Comparison of ENCODE assay signal across 19 cellular contexts in the genomic region with DNA sequence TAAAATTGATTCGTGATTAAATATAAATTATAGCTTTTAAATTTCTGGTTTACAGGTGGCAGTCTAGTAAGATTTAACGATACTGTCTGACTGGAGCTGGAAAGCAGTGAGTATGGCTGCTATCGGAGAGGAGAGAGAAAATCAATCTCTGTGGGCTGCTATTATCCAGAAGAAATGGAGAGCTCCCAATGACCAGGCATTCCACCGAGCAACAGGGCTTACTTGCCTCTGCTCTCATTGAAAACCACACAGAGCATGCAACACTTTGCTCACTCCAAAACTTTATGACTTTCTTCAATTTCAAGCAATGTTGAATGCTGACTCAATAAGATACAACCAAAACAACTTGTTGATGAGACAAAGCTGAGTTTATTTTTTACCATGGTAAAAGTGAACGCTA.
A peak's percentile ranks its signal among the peaks of the same experiment; 100 is the strongest.
DNase-seq lines count a peak whose midpoint lies in the region; ATAC-seq and TF ChIP-seq lines count a peak whose summit lies in the region.
"Had no signal": no experiment of that assay in that cellular context is flagged by ENCODE, and none has a peak within 500 bp of the region (broad histone marks: within the 10 kb centered on the region; RNA-seq: fewer than 3 reads in every experiment).

No MANE protein-coding gene starts in this region.

- DNase-seq in GM23338 (ENCODE audit: low spot score) = peak; percentile 41
- peak; percentile 26 for DNase-seq in iPS-NIHi11 (ENCODE audit: low spot score)
- DNase-seq in chondrocyte (ENCODE audit: low spot score) = no peak
- no peak for DNase-seq in left cardiac atrium
- DNase-seq: Caco-2; CD4-positive, CD25-positive, alpha-beta regulatory T cell; DMS153; KG1; NCI-H1694 treated with DMSO at 0.1 percent for 48 hours; NCI-H2107; NCI-H446 treated with DMSO at 0.1 percent for 48 hours had no signal

- H3K4me1 ChIP-seq in GM23338 (ENCODE audit: insufficient read depth) (peaks cover 24% of the 10 kb centered on the region), HUES48 (ENCODE audit: control insufficient read depth, insufficient read depth, low read length) (peaks cover 53% of the 10 kb centered on the region), ectodermal cell (ENCODE audit: control insufficient read depth, insufficient read depth, low read length) (peaks cover 16% of the 10 kb centered on the region)
- H3K4me1 ChIP-seq: Caco-2 had no signal

- peaks cover 4% of the 10 kb centered on the region; the same call in 1 of the 2 replicates for H3K36me3 ChIP-seq in GM23338 (ENCODE audit: insufficient read depth)
- no peaks in the 10 kb centered on the region for H3K36me3 ChIP-seq in HUES48 (ENCODE audit: control insufficient read depth, insufficient read depth, low read length)
- H3K36me3 ChIP-seq in ectodermal cell (ENCODE audit: control insufficient read depth, insufficient read depth, low read length) = no peaks in the 10 kb centered on the region

- H4K20me1 ChIP-seq in GM23338 (replicated peaks; ENCODE audit: insufficient read depth) = no peaks in the 10 kb centered on the region

- ATAC-seq in GM23338 = peak; percentile 74
- no peak for ATAC-seq in GM21619 (IDR thresholded peaks at IDR 0.05; ENCODE audit: unreplicated experiment)
- no peak for ATAC-seq in GM19395 (IDR thresholded peaks at IDR 0.05; ENCODE audit: unreplicated experiment)
- no peak for ATAC-seq in left cardiac atrium
- ATAC-seq: HepG2, Panc1, Right ventricle myocardium inferior had no signal

- H3K9ac ChIP-seq in HUES48 (ENCODE audit: low read depth, low read length) = peak overlapping the region; percentile 62; the same call in 1 of the 2 replicates

- H3K36me3 Mint-ChIP-seq in GM23338 (ENCODE audit: low read depth) (peaks cover 23% of the 10 kb centered on the region), chondrocyte (ENCODE audit: low read depth) (no peaks in the 10 kb centered on the region)
- H3K36me3 Mint-ChIP-seq: CD4-positive, CD25-positive, alpha-beta regulatory T cell had no signal

- peaks cover 3% of the 10 kb centered on the region for H3K27me3 Mint-ChIP-seq in GM23338 (ENCODE audit: insufficient read depth, low read depth, poor library complexity)
- H3K27me3 Mint-ChIP-seq in chondrocyte (ENCODE audit: low read depth) = no peaks in the 10 kb centered on the region
- H3K27me3 Mint-ChIP-seq: CD4-positive, CD25-positive, alpha-beta regulatory T cell had no signal

- WGBS in ectodermal cell, 2 experiments = 36 to 38% methylated on average over 5 of the region's 5 CpGs

- H3F3A ChIP-seq in GM23338 (replicated peaks; ENCODE audit: low read depth) = no peaks in the 10 kb centered on the region

- no peaks in the 10 kb centered on the region for H3K9me2 ChIP-seq in GM23338 (ENCODE audit: insufficient read depth)

- peak overlapping the region; percentile 33 for H3K4me3 Mint-ChIP-seq in GM23338
- H3K4me3 Mint-ChIP-seq in chondrocyte (ENCODE audit: unreplicated experiment) = no peak overlapping the region
- H3K4me3 Mint-ChIP-seq: CD4-positive, CD25-positive, alpha-beta regulatory T cell had no signal

- peaks cover 19% of the 10 kb centered on the region for H3K9me3 Mint-ChIP-seq in GM23338
- peaks cover 11% of the 10 kb centered on the region for H3K9me3 Mint-ChIP-seq in chondrocyte (ENCODE audit: low read depth)

- peaks cover 13% of the 10 kb centered on the region for H3K9me3 ChIP-seq in HUES48 (ENCODE audit: control insufficient read depth, insufficient read depth, low read length)
- no peaks in the 10 kb centered on the region for H3K9me3 ChIP-seq in ectodermal cell (ENCODE audit: control insufficient read depth, low read length)

- H3K4me3 ChIP-seq in GM23338 = peak overlapping the region; percentile 22
- peak overlapping the region; percentile 36 for H3K4me3 ChIP-seq in HUES48 (ENCODE audit: low read depth, low read length)
- H3K4me3 ChIP-seq in ectodermal cell (ENCODE audit: insufficient read depth, low read depth, low read length) = no peak overlapping the region
- H3K4me3 ChIP-seq: SK-N-MC had no signal

- H3K27me3 ChIP-seq in GM23338 (ENCODE audit: insufficient read depth) = no peaks in the 10 kb centered on the region
- no peaks in the 10 kb centered on the region for H3K27me3 ChIP-seq in HUES48 (ENCODE audit: control insufficient read depth, insufficient read depth, low read length)
- no peaks in the 10 kb centered on the region for H3K27me3 ChIP-seq in ectodermal cell (ENCODE audit: control insufficient read depth, insufficient read depth, low read length, poor library complexity, severe bottlenecking)

- peak overlapping the region; percentile 48 for H3K4me2 ChIP-seq in GM23338

- H2AFZ ChIP-seq in GM23338 = no peak overlapping the region

- H3K27ac Mint-ChIP-seq in GM23338 = peak overlapping the region; percentile 92
- H3K27ac Mint-ChIP-seq in chondrocyte (ENCODE audit: unreplicated experiment) = no peak overlapping the region
- H3K27ac Mint-ChIP-seq: CD4-positive, CD25-positive, alpha-beta regulatory T cell had no signal

- no peaks in the 10 kb centered on the region for H3K79me2 ChIP-seq in GM23338 (replicated peaks; ENCODE audit: insufficient read depth)

- TF ChIP-seq CTCF in GM23338 (conservative IDR thresholded peaks at IDR 0.05; ENCODE audit: low read depth in 2 of 2) (no peak), chondrocyte (IDR thresholded peaks at IDR 0.05) (no peak)

- intact Hi-C loops in left cardiac atrium (cut with DNase I) = loop anchor here in 1 of 2 donors (10.0 kb wide), 1 partner anchor 406 kb away; no protein-coding TSS in a partner anchor

- H3K4me1 Mint-ChIP-seq in GM23338 (peaks cover 45% of the 10 kb centered on the region), chondrocyte (ENCODE audit: low read depth) (no peaks in the 10 kb centered on the region)
- H3K4me1 Mint-ChIP-seq: CD4-positive, CD25-positive, alpha-beta regulatory T cell had no signal

- H3K27ac ChIP-seq in GM23338 (ENCODE audit: low read depth) (peak overlapping the region; percentile 95), HUES48 (ENCODE audit: low read depth, low read length) (peak overlapping the region; percentile 99), ectodermal cell (ENCODE audit: insufficient read depth, low read depth, low read length, poor library complexity, severe bottlenecking) (peak overlapping the region; percentile 74)
- H3K27ac ChIP-seq: SK-N-MC had no signal

TF ChIP-seq in GM23338, 12 proteins besides CTCF, POLR2A, EP300 and RAD21 (continues in another document):
- TF ChIP-seq, protein P1, sequence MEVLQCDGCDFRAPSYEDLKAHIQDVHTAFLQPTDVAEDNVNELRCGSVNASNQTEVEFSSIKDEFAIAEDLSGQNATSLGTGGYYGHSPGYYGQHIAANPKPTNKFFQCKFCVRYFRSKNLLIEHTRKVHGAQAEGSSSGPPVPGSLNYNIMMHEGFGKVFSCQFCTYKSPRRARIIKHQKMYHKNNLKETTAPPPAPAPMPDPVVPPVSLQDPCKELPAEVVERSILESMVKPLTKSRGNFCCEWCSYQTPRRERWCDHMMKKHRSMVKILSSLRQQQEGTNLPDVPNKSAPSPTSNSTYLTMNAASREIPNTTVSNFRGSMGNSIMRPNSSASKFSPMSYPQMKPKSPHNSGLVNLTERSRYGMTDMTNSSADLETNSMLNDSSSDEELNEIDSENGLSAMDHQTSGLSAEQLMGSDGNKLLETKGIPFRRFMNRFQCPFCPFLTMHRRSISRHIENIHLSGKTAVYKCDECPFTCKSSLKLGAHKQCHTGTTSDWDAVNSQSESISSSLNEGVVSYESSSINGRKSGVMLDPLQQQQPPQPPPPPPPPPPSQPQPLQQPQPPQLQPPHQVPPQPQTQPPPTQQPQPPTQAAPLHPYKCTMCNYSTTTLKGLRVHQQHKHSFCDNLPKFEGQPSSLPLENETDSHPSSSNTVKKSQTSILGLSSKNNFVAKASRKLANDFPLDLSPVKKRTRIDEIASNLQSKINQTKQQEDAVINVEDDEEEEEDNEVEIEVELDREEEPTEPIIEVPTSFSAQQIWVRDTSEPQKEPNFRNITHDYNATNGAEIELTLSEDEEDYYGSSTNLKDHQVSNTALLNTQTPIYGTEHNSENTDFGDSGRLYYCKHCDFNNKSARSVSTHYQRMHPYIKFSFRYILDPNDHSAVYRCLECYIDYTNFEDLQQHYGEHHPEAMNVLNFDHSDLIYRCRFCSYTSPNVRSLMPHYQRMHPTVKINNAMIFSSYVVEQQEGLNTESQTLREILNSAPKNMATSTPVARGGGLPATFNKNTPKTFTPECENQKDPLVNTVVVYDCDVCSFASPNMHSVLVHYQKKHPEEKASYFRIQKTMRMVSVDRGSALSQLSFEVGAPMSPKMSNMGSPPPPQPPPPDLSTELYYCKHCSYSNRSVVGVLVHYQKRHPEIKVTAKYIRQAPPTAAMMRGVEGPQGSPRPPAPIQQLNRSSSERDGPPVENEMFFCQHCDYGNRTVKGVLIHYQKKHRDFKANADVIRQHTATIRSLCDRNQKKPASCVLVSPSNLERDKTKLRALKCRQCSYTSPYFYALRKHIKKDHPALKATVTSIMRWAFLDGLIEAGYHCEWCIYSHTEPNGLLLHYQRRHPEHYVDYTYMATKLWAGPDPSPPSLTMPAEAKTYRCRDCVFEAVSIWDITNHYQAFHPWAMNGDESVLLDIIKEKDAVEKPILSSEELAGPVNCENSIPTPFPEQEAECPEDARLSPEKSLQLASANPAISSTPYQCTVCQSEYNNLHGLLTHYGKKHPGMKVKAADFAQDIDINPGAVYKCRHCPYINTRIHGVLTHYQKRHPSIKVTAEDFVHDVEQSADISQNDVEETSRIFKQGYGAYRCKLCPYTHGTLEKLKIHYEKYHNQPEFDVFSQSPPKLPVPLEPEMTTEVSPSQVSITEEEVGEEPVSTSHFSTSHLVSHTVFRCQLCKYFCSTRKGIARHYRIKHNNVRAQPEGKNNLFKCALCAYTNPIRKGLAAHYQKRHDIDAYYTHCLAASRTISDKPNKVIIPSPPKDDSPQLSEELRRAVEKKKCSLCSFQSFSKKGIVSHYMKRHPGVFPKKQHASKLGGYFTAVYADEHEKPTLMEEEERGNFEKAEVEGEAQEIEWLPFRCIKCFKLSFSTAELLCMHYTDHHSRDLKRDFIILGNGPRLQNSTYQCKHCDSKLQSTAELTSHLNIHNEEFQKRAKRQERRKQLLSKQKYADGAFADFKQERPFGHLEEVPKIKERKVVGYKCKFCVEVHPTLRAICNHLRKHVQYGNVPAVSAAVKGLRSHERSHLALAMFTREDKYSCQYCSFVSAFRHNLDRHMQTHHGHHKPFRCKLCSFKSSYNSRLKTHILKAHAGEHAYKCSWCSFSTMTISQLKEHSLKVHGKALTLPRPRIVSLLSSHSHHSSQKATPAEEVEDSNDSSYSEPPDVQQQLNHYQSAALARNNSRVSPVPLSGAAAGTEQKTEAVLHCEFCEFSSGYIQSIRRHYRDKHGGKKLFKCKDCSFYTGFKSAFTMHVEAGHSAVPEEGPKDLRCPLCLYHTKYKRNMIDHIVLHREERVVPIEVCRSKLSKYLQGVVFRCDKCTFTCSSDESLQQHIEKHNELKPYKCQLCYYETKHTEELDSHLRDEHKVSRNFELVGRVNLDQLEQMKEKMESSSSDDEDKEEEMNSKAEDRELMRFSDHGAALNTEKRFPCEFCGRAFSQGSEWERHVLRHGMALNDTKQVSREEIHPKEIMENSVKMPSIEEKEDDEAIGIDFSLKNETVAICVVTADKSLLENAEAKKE (CRISPR knock-in tag; IDR thresholded peaks at IDR 0.05) = 0 out of 2 replicates have a peak, but pooled peaks have one; percentile 36
- TF ChIP-seq JUNB (IDR thresholded peaks at IDR 0.05; ENCODE audit: unreplicated experiment) = no peak

Comparison
In these comparisons a context has a peak if more than half of its experiments do, and no peak if none do; other contexts are left out.
1. DNase-seq: peak in GM23338 (single experiment) and iPS-NIHi11 (single experiment); none in chondrocyte (single experiment) and left cardiac atrium (single experiment).
2. Peak in every context shown above with its lines, with median percentiles within 50 percentile points of each other: H3K27ac ChIP-seq.